In genomic region chr4:105061136-105061696, GRCh38 we compare ENCODE assay signal across 1 cellular context.
TF ChIP-seq lines count a peak whose summit lies in the region.

No MANE protein-coding gene starts in this region.

TF ChIP-seq in K562, 482 proteins besides CTCF, POLR2A, EP300 and RAD21 (continued from another document):
- TF ChIP-seq SMARCE1 (IDR thresholded peaks at IDR 0.05) (peak; percentile 41; the same call in 1 of the 2 replicates), ZBTB9 (CRISPR knock-in tag; IDR thresholded peaks at IDR 0.05) (no peak), ZNF197 (CRISPR knock-in tag; IDR thresholded peaks at IDR 0.05; ENCODE audit: low read depth) (no peak), DIDO1 (tag; IDR thresholded peaks at IDR 0.05; ENCODE audit: low read depth) (no peak), TCF15 (CRISPR knock-in tag; IDR thresholded peaks at IDR 0.05) (no peak), ZBTB40 (IDR thresholded peaks at IDR 0.05) (no peak), ZBTB40 (CRISPR knock-in tag; IDR thresholded peaks at IDR 0.05) (no peak), E2F6 (IDR thresholded peaks at IDR 0.05; ENCODE audit: borderline replicate concordance in 1 of 2, extremely low read depth in 1 of 2, insufficient read depth in 1 of 2, insufficient read length in 1 of 2, low read depth in 1 of 2, low read length in 1 of 2, poor library complexity in 1 of 2, severe bottlenecking in 1 of 2) (no peak)
